ENCODE assay signal across 14 cellular contexts in the genomic region with DNA sequence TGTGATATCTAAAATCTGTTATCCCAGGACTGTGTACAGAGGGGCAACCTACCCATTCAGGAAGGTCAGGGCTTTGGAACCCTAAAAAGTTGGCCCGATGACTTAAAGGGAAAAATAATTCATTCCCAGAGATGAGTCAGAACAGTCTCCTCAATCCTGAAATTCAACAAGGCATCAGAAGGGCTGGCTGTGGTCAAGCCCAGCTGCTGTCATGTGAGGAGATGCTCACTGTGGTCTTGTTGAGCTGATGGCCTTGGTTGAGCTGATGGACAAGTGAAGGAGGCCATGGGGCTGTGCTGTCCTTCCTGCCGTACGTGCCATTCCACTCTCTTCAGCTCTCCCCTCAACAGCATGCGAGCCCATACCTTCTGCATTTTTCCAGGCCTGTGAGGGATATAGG.
"Had no signal": no experiment of that assay in that cellular context is flagged by ENCODE, and none has a peak within 500 bp of the region (broad histone marks: within the 10 kb centered on the region; RNA-seq: fewer than 3 reads in every experiment).

No MANE protein-coding gene starts in this region.

- H3K27ac ChIP-seq: adrenal gland, hepatocyte, neutrophil, parathyroid adenoma, spleen, thyroid gland had no signal

- H3K27me3 ChIP-seq: adrenal gland, hepatocyte, neutrophil, spleen, thyroid gland had no signal

- H3K4me3 ChIP-seq: adrenal gland, hepatocyte, spleen, thyroid gland had no signal

- DNase-seq: activated CD4-positive, alpha-beta T cell treated with anti-CD3 and anti-CD28 coated beads, Interleukin-2, amount 50 U/mL, for 4 hours; activated gamma-delta T cell; activated T-cell treated with anti-CD3 and anti-CD28 coated beads, Interleukin-2, amount 50 U/mL, for 72 hours; adrenal gland; cerebellar nuclear complex; cortex of kidney; mesenchymal stem cell; natural killer cell; spleen; stimulated activated naive B cell treated with anti-CD40 and anti-IgM and Interleukin-4, amounts not matched to agents 10 μg/mL and 1 μg/mL and 100 μg/mL, for 72 hours; thyroid gland had no signal

- H3K9me3 ChIP-seq: adrenal gland, neutrophil, spleen, thyroid gland had no signal
